ENCODE assay signal across 1 cellular context in genomic region chr10:104766341-104766740, GRCh38.
TF ChIP-seq lines count a peak whose summit lies in the region.

No MANE protein-coding gene starts in this region.

TF ChIP-seq in SK-N-SH, 30 proteins besides CTCF, POLR2A, EP300 and RAD21 (continued from another document):
- TF ChIP-seq MAX (IDR thresholded peaks at IDR 0.05; ENCODE audit: low read depth) = no peak
- TF ChIP-seq POLR2AphosphoS5 (IDR thresholded peaks at IDR 0.05; ENCODE audit: low read depth, low read length) = no peak
- no peak for TF ChIP-seq TCF12 (IDR thresholded peaks at IDR 0.05)
- no peak for TF ChIP-seq REST (IDR thresholded peaks at IDR 0.05; ENCODE audit: low read depth, low read length)
- TF ChIP-seq ELF1 (IDR thresholded peaks at IDR 0.05) = no peak
- no peak for TF ChIP-seq IRF3 (IDR thresholded peaks at IDR 0.05; ENCODE audit: low read depth, low read length)
- no peak for TF ChIP-seq RFX5 (IDR thresholded peaks at IDR 0.05; ENCODE audit: low read length)
- no peak for TF ChIP-seq MXI1 (IDR thresholded peaks at IDR 0.05; ENCODE audit: low read depth, low read length)
- no peak for TF ChIP-seq SMC3 (IDR thresholded peaks at IDR 0.05; ENCODE audit: low read depth, low read length)
